ENCODE assay signal across 19 cellular contexts in genomic region chr12:114501474-114501807, GRCh38.
"Had no signal": no experiment of that assay in that cellular context is flagged by ENCODE, and none has a peak within 500 bp of the region (broad histone marks: within the 10 kb centered on the region; RNA-seq: fewer than 3 reads in every experiment).

No MANE protein-coding gene starts in this region.

- H3K9me3 ChIP-seq: ascending aorta, colonic mucosa, heart right ventricle, neutrophil, pancreas, right lobe of liver, stomach, testis, upper lobe of left lung had no signal

- H3K27ac ChIP-seq: ascending aorta, colonic mucosa, heart right ventricle, neutrophil, pancreas, right lobe of liver, stomach, testis, upper lobe of left lung had no signal

- H3K9me3 Mint-ChIP-seq: activated T-cell treated with anti-CD3 and anti-CD28 coated beads, Interleukin-2, amount 50 U/mL, for 72 hours; central memory CD8-positive, alpha-beta T cell had no signal

- H3K27me3 ChIP-seq: ascending aorta, colonic mucosa, testis had no signal

- H3K36me3 ChIP-seq: ascending aorta, colonic mucosa, heart right ventricle, neutrophil, pancreas, right lobe of liver, stomach, upper lobe of left lung had no signal

- H3K4me3 Mint-ChIP-seq: activated naive CD4-positive, alpha-beta T cell treated with anti-CD3 and anti-CD28 coated beads, Interleukin-2, amount 50 U/mL, for 24 hours; activated T-cell treated with anti-CD3 and anti-CD28 coated beads, Interleukin-2, amount 50 U/mL, for 72 hours; central memory CD8-positive, alpha-beta T cell; naive thymus-derived CD4-positive, alpha-beta T cell had no signal

- DNase-seq: activated effector memory CD4-positive, alpha-beta T cell treated with anti-CD3 and anti-CD28 coated beads, Interleukin-2, amount 50 U/mL, for 16 hours; activated T-cell treated with anti-CD3 and anti-CD28 coated beads, Interleukin-2, amount 50 U/mL, for 72 hours; colonic mucosa; heart right ventricle; kidney; left ventricle myocardium superior; naive thymus-derived CD4-positive, alpha-beta T cell; pancreas; right lobe of liver; small intestine; stimulated activated CD4-positive, alpha-beta T cell treated with anti-CD3 and anti-CD28 coated beads, Interleukin-4, amount 100 ng/mL, for 1 hour; stomach; T1000; testis; upper lobe of left lung had no signal

- H3K4me1 ChIP-seq: ascending aorta, colonic mucosa, heart right ventricle, pancreas, right lobe of liver, stomach, testis, upper lobe of left lung had no signal

- H3K4me3 ChIP-seq: ascending aorta, colonic mucosa, heart right ventricle, pancreas, right lobe of liver, stomach, testis, upper lobe of left lung had no signal

- H3K4me1 Mint-ChIP-seq: activated naive CD4-positive, alpha-beta T cell treated with anti-CD3 and anti-CD28 coated beads, Interleukin-2, amount 50 U/mL, for 24 hours; central memory CD8-positive, alpha-beta T cell; naive thymus-derived CD4-positive, alpha-beta T cell had no signal

- H3K27ac Mint-ChIP-seq: activated naive CD4-positive, alpha-beta T cell treated with anti-CD3 and anti-CD28 coated beads, Interleukin-2, amount 50 U/mL, for 24 hours; activated T-cell treated with anti-CD3 and anti-CD28 coated beads, Interleukin-2, amount 50 U/mL, for 72 hours; naive thymus-derived CD4-positive, alpha-beta T cell had no signal

- H3K36me3 Mint-ChIP-seq: activated naive CD4-positive, alpha-beta T cell treated with anti-CD3 and anti-CD28 coated beads, Interleukin-2, amount 50 U/mL, for 24 hours; naive thymus-derived CD4-positive, alpha-beta T cell had no signal
